2 cellular contexts compared by ENCODE assay signal in the genomic region with DNA sequence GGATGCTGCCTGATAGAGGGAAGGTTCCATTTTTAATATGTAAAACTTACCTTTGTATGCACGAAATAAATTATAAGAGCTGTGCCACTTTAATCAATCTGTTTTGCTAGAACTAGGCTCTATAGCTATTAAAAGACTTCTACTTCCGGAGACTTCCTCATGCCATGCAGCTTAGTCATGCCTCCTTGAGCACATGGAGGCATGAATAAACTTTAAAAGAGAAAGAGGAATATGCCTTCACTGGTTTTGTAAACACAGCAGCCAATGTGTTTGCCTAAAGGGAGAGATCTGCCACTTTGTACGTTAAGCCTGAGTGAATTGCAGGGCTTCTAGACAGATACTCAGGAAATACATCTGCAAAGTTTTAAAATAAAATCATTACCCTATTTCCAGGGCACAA.
TF ChIP-seq lines count a peak whose summit lies in the region.

No MANE protein-coding gene starts in this region.

TF ChIP-seq in SK-N-SH, 30 proteins besides CTCF, POLR2A, EP300 and RAD21 (continued from another document):
- TF ChIP-seq, protein P1, sequence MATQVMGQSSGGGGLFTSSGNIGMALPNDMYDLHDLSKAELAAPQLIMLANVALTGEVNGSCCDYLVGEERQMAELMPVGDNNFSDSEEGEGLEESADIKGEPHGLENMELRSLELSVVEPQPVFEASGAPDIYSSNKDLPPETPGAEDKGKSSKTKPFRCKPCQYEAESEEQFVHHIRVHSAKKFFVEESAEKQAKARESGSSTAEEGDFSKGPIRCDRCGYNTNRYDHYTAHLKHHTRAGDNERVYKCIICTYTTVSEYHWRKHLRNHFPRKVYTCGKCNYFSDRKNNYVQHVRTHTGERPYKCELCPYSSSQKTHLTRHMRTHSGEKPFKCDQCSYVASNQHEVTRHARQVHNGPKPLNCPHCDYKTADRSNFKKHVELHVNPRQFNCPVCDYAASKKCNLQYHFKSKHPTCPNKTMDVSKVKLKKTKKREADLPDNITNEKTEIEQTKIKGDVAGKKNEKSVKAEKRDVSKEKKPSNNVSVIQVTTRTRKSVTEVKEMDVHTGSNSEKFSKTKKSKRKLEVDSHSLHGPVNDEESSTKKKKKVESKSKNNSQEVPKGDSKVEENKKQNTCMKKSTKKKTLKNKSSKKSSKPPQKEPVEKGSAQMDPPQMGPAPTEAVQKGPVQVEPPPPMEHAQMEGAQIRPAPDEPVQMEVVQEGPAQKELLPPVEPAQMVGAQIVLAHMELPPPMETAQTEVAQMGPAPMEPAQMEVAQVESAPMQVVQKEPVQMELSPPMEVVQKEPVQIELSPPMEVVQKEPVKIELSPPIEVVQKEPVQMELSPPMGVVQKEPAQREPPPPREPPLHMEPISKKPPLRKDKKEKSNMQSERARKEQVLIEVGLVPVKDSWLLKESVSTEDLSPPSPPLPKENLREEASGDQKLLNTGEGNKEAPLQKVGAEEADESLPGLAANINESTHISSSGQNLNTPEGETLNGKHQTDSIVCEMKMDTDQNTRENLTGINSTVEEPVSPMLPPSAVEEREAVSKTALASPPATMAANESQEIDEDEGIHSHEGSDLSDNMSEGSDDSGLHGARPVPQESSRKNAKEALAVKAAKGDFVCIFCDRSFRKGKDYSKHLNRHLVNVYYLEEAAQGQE (IDR thresholded peaks at IDR 0.05; ENCODE audit: low read depth, low read length): no peak
- no peak for TF ChIP-seq GABPA (IDR thresholded peaks at IDR 0.05; ENCODE audit: low read depth)
- no peak for TF ChIP-seq ELF1 (IDR thresholded peaks at IDR 0.05)
- TF ChIP-seq FOSL2 (IDR thresholded peaks at IDR 0.05; ENCODE audit: borderline replicate concordance, low read depth): no peak

TF ChIP-seq in SK-N-SH treated with all-trans-retinoic acid at 6 μM for 48 hours, 23 proteins besides CTCF, POLR2A, EP300 and RAD21 (continued from another document):
- TF ChIP-seq, protein P2, sequence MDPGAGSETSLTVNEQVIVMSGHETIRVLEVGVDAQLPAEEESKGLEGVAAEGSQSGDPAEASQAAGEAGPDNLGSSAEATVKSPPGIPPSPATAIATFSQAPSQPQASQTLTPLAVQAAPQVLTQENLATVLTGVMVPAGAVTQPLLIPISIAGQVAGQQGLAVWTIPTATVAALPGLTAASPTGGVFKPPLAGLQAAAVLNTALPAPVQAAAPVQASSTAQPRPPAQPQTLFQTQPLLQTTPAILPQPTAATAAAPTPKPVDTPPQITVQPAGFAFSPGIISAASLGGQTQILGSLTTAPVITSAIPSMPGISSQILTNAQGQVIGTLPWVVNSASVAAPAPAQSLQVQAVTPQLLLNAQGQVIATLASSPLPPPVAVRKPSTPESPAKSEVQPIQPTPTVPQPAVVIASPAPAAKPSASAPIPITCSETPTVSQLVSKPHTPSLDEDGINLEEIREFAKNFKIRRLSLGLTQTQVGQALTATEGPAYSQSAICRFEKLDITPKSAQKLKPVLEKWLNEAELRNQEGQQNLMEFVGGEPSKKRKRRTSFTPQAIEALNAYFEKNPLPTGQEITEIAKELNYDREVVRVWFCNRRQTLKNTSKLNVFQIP (CRISPR knock-in tag; IDR thresholded peaks at IDR 0.05; ENCODE audit: borderline replicate concordance, low read depth): no peak
- TF ChIP-seq, protein P3, sequence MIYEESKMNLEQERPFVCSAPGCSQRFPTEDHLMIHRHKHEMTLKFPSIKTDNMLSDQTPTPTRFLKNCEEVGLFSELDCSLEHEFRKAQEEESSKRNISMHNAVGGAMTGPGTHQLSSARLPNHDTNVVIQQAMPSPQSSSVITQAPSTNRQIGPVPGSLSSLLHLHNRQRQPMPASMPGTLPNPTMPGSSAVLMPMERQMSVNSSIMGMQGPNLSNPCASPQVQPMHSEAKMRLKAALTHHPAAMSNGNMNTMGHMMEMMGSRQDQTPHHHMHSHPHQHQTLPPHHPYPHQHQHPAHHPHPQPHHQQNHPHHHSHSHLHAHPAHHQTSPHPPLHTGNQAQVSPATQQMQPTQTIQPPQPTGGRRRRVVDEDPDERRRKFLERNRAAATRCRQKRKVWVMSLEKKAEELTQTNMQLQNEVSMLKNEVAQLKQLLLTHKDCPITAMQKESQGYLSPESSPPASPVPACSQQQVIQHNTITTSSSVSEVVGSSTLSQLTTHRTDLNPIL (CRISPR knock-in tag; IDR thresholded peaks at IDR 0.05; ENCODE audit: low read depth): no peak
- TF ChIP-seq SNAI2 (CRISPR knock-in tag; IDR thresholded peaks at IDR 0.05): no peak
- TF ChIP-seq BACH2 (CRISPR knock-in tag; IDR thresholded peaks at IDR 0.05; ENCODE audit: borderline replicate concordance): no peak
